In genomic region chr17:57051886-57052342, GRCh38 we compare ENCODE assay signal across 11 cellular contexts. TPM values are rescaled to one million over a fixed set of nuclear protein-coding genes. Genes with fewer than 3 reads are reported as not detected.
A peak's percentile ranks its signal among the peaks of the same experiment; 100 is the strongest.
DNase-seq lines count a peak whose midpoint lies in the region; ATAC-seq and TF ChIP-seq lines count a peak whose summit lies in the region.
"Had no signal": no experiment of that assay in that cellular context is flagged by ENCODE, and none has a peak within 500 bp of the region (broad histone marks: within the 10 kb centered on the region; RNA-seq: fewer than 3 reads in every experiment).

No MANE protein-coding gene starts in this region.

- H3K27me3 ChIP-seq in stomach smooth muscle (ENCODE audit: control insufficient read depth in 1 of 2, insufficient read depth in 2 of 2, low read length in 2 of 2), result no peaks in the 10 kb centered on the region

- DNase-seq in NCI-H1417 (lab: John Stamatoyannopoulos, UW), result peak; percentile 85 to 96 (median 93)
- peak; percentile 94 for DNase-seq in NCI-H510A treated with DMSO at 0.1 percent for 48 hours (lab: John Stamatoyannopoulos, UW)
- DNase-seq in Right ventricle myocardium superior, result no peak
- DNase-seq in AG08395 (ENCODE audit: low spot score), result no peak
- DNase-seq in NCI-H2227 (lab: John Stamatoyannopoulos, UW; ENCODE audit: unreplicated experiment), result no peak
- DNase-seq in GM13977 (ENCODE audit: low spot score), result no peak
- DNase-seq: activated CD8-positive, alpha-beta memory T cell treated with anti-CD3 and anti-CD28 coated beads, Interleukin-2, amount 50 U/mL, for 4 hours; cortex of kidney; NCI-H2227 treated with DMSO at 0.1 percent for 48 hours had no signal

- no peaks in the 10 kb centered on the region for H3K9me3 ChIP-seq in stomach smooth muscle (ENCODE audit: control insufficient read depth in 2 of 2, low read length in 2 of 2)

- peak; percentile 47 for ATAC-seq in Right ventricle myocardium superior (ENCODE audit: poor library complexity)
- ATAC-seq: sciatic nerve had no signal

- H3K4me1 ChIP-seq in stomach smooth muscle (ENCODE audit: control insufficient read depth, insufficient read depth, low read length), result peaks cover 23% of the 10 kb centered on the region

- peak overlapping the region in 1 of 2 donors; percentile 9 for H3K4me3 ChIP-seq in stomach smooth muscle (ENCODE audit: low read length in 2 of 2)

- in situ Hi-C loops in GM13977 (cut with MboI; ENCODE audit: low pct_unique_long_range_greater_than_20kb, low sequenced_read_pairs, unreplicated experiment), result no loop called here

- peak overlapping the region; percentile 37 for H3K27ac ChIP-seq in stomach smooth muscle (ENCODE audit: low read length)

- no peak for TF ChIP-seq CTCF in GM13977 (IDR thresholded peaks at IDR 0.05; ENCODE audit: extremely low read depth, insufficient read depth, missing control alignments)

- no peak overlapping the region for H3K9ac ChIP-seq in stomach smooth muscle (ENCODE audit: low read length in 2 of 2)

- intact Hi-C loops in Right ventricle myocardium superior (cut with DNase I), result no loop called here

- H3K36me3 ChIP-seq in stomach smooth muscle (ENCODE audit: control insufficient read depth in 2 of 2, insufficient read depth in 2 of 2, low read length in 2 of 2), result no peaks in the 10 kb centered on the region

RNA-seq across cellular contexts. Expression of gene AKAP1, which starts 33.1 kb away (rescaled TPM):
- 228 TPM for total RNA-seq in Right ventricle myocardium superior

Comparison
In these comparisons a context has a peak if more than half of its experiments do, and no peak if none do; other contexts are left out.
1. DNase-seq: peak in NCI-H1417 (3 of 3) and NCI-H510A treated with DMSO at 0.1 percent for 48 hours (single experiment); none in Right ventricle myocardium superior (single experiment), AG08395 (single experiment), NCI-H2227 (single experiment) and GM13977 (single experiment).